1 cellular context compared by ENCODE assay signal in the genomic region with DNA sequence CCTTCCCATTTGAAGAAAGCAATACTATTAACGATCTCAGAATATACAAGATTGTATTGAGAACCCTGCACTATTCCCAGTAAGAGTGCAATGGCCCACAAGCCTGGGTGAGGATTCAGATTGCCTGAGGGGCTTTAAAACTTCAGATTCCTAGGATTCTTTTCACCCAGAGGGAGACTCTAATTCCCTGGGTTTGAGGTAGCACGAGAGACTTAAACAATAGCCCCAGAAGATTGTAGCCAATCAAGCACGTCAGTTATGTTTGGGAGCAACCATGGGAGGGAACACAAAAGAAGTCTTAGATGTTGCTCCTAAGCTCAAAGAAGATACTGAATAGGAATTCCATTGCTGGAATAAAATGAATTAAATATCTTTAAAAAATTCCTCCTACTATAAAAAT.
TF ChIP-seq lines count a peak whose summit lies in the region.

No MANE protein-coding gene starts in this region.

TF ChIP-seq in H1, 55 proteins besides CTCF, POLR2A, EP300 and RAD21:
- TF ChIP-seq CEBPB (IDR thresholded peaks at IDR 0.05; ENCODE audit: low read depth, low read length) (no peak), TEAD4 (IDR thresholded peaks at IDR 0.05; ENCODE audit: low read depth, low read length) (peak; percentile 69)
- TF ChIP-seq, protein P1, sequence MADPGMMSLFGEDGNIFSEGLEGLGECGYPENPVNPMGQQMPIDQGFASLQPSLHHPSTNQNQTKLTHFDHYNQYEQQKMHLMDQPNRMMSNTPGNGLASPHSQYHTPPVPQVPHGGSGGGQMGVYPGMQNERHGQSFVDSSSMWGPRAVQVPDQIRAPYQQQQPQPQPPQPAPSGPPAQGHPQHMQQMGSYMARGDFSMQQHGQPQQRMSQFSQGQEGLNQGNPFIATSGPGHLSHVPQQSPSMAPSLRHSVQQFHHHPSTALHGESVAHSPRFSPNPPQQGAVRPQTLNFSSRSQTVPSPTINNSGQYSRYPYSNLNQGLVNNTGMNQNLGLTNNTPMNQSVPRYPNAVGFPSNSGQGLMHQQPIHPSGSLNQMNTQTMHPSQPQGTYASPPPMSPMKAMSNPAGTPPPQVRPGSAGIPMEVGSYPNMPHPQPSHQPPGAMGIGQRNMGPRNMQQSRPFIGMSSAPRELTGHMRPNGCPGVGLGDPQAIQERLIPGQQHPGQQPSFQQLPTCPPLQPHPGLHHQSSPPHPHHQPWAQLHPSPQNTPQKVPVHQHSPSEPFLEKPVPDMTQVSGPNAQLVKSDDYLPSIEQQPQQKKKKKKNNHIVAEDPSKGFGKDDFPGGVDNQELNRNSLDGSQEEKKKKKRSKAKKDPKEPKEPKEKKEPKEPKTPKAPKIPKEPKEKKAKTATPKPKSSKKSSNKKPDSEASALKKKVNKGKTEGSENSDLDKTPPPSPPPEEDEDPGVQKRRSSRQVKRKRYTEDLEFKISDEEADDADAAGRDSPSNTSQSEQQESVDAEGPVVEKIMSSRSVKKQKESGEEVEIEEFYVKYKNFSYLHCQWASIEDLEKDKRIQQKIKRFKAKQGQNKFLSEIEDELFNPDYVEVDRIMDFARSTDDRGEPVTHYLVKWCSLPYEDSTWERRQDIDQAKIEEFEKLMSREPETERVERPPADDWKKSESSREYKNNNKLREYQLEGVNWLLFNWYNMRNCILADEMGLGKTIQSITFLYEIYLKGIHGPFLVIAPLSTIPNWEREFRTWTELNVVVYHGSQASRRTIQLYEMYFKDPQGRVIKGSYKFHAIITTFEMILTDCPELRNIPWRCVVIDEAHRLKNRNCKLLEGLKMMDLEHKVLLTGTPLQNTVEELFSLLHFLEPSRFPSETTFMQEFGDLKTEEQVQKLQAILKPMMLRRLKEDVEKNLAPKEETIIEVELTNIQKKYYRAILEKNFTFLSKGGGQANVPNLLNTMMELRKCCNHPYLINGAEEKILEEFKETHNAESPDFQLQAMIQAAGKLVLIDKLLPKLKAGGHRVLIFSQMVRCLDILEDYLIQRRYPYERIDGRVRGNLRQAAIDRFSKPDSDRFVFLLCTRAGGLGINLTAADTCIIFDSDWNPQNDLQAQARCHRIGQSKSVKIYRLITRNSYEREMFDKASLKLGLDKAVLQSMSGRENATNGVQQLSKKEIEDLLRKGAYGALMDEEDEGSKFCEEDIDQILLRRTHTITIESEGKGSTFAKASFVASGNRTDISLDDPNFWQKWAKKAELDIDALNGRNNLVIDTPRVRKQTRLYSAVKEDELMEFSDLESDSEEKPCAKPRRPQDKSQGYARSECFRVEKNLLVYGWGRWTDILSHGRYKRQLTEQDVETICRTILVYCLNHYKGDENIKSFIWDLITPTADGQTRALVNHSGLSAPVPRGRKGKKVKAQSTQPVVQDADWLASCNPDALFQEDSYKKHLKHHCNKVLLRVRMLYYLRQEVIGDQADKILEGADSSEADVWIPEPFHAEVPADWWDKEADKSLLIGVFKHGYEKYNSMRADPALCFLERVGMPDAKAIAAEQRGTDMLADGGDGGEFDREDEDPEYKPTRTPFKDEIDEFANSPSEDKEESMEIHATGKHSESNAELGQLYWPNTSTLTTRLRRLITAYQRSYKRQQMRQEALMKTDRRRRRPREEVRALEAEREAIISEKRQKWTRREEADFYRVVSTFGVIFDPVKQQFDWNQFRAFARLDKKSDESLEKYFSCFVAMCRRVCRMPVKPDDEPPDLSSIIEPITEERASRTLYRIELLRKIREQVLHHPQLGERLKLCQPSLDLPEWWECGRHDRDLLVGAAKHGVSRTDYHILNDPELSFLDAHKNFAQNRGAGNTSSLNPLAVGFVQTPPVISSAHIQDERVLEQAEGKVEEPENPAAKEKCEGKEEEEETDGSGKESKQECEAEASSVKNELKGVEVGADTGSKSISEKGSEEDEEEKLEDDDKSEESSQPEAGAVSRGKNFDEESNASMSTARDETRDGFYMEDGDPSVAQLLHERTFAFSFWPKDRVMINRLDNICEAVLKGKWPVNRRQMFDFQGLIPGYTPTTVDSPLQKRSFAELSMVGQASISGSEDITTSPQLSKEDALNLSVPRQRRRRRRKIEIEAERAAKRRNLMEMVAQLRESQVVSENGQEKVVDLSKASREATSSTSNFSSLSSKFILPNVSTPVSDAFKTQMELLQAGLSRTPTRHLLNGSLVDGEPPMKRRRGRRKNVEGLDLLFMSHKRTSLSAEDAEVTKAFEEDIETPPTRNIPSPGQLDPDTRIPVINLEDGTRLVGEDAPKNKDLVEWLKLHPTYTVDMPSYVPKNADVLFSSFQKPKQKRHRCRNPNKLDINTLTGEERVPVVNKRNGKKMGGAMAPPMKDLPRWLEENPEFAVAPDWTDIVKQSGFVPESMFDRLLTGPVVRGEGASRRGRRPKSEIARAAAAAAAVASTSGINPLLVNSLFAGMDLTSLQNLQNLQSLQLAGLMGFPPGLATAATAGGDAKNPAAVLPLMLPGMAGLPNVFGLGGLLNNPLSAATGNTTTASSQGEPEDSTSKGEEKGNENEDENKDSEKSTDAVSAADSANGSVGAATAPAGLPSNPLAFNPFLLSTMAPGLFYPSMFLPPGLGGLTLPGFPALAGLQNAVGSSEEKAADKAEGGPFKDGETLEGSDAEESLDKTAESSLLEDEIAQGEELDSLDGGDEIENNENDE (IDR thresholded peaks at IDR 0.05; ENCODE audit: insufficient replicate concordance, low read length): peak; percentile 44
